ENCODE assay signal across 18 cellular contexts in the genomic region with DNA sequence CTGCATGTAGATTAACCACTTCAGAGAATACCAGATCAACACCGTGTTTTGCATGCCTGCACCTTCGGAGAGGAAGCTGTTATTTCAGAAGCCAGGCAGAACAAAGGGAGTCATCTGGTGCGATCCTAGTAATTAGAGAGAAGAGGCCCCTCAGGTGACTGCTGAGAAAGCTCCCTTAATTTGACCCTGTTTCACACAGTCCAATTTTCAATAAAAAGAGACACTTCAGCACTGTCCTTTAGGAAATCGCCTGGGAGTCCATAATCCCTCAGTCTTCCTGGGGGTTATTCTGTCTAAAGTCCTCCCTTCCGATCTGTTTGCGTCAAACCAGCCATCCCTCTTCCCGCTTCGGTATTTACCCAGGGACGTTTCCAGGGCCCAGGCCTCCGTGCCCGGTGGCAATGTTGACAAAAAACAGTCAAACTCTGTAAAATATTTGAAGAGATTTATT. TPM values are rescaled to one million over a fixed set of nuclear protein-coding genes. Genes with fewer than 3 reads are reported as not detected.
DNase-seq lines count a peak whose midpoint lies in the region; ATAC-seq and TF ChIP-seq lines count a peak whose summit lies in the region.
"Had no signal": no experiment of that assay in that cellular context is flagged by ENCODE, and none has a peak within 500 bp of the region (broad histone marks: within the 10 kb centered on the region; RNA-seq: fewer than 3 reads in every experiment).

No MANE protein-coding gene starts in this region.

- H3K27me3 Mint-ChIP-seq in activated naive CD4-positive, alpha-beta T cell treated with anti-CD3 and anti-CD28 coated beads for 36 hours (ENCODE audit: low read depth), result peaks cover 3% of the 10 kb centered on the region
- peaks cover 50% of the 10 kb centered on the region for H3K27me3 Mint-ChIP-seq in activated naive CD4-positive, alpha-beta T cell treated with anti-CD3 and anti-CD28 coated beads, Interleukin-2, amount 10 ng/mL, durations not matched to agents 7 days and 5 days
- H3K27me3 Mint-ChIP-seq in type B pancreatic cell, result peaks cover 25% of the 10 kb centered on the region
- H3K27me3 Mint-ChIP-seq: activated CD4-positive, alpha-beta T cell treated with anti-CD3 and anti-CD28 coated beads for 36 hours had no signal

- no peak overlapping the region for H3K27ac Mint-ChIP-seq in activated naive CD4-positive, alpha-beta T cell treated with anti-CD3 and anti-CD28 coated beads for 36 hours
- no peak overlapping the region for H3K27ac Mint-ChIP-seq in activated naive CD4-positive, alpha-beta T cell treated with anti-CD3 and anti-CD28 coated beads, Interleukin-2, amount 10 ng/mL, durations not matched to agents 7 days and 5 days
- H3K27ac Mint-ChIP-seq in type B pancreatic cell, result peak overlapping the region; percentile 61
- H3K27ac Mint-ChIP-seq: activated CD4-positive, alpha-beta T cell treated with anti-CD3 and anti-CD28 coated beads for 36 hours; CD8-positive, alpha-beta memory T cell; effector memory CD8-positive, alpha-beta T cell had no signal

- H3K9me3 Mint-ChIP-seq in activated naive CD4-positive, alpha-beta T cell treated with anti-CD3 and anti-CD28 coated beads for 36 hours, result no peaks in the 10 kb centered on the region
- H3K9me3 Mint-ChIP-seq in activated naive CD4-positive, alpha-beta T cell treated with anti-CD3 and anti-CD28 coated beads, Interleukin-2, amount 10 ng/mL, durations not matched to agents 7 days and 5 days, result no peaks in the 10 kb centered on the region
- H3K9me3 Mint-ChIP-seq in type B pancreatic cell, result no peaks in the 10 kb centered on the region
- H3K9me3 Mint-ChIP-seq: CD8-positive, alpha-beta memory T cell; effector memory CD8-positive, alpha-beta T cell had no signal

- peaks cover 20% of the 10 kb centered on the region for H3K4me1 Mint-ChIP-seq in activated naive CD4-positive, alpha-beta T cell treated with anti-CD3 and anti-CD28 coated beads for 36 hours (ENCODE audit: low read depth)
- H3K4me1 Mint-ChIP-seq in activated naive CD4-positive, alpha-beta T cell treated with anti-CD3 and anti-CD28 coated beads, Interleukin-2, amount 10 ng/mL, durations not matched to agents 7 days and 5 days, result peaks cover 12% of the 10 kb centered on the region
- H3K4me1 Mint-ChIP-seq in type B pancreatic cell (ENCODE audit: unreplicated experiment), result peaks cover 29% of the 10 kb centered on the region

- POLR2A ChIA-PET in GM10248 (lab: Yijun Ruan, JAX), result no interaction called here

- CTCF ChIA-PET in activated naive CD4-positive, alpha-beta T cell treated with anti-CD3 and anti-CD28 coated beads for 36 hours (lab: Charles Lee), result no interaction called here
- CTCF ChIA-PET in activated naive CD4-positive, alpha-beta T cell treated with anti-CD3 and anti-CD28 coated beads, Interleukin-2, amount 10 ng/mL, durations not matched to agents 7 days and 5 days (lab: Charles Lee), result no interaction called here
- CTCF ChIA-PET in GM10248 (lab: Yijun Ruan, JAX), result no interaction called here

- DNase-seq in activated naive CD4-positive, alpha-beta T cell treated with anti-CD3 and anti-CD28 coated beads for 36 hours, result peak; percentile 18
- DNase-seq in activated naive CD4-positive, alpha-beta T cell treated with anti-CD3 and anti-CD28 coated beads, Interleukin-2, amount 10 ng/mL, durations not matched to agents 7 days and 5 days, result no peak
- DNase-seq in NCI-H2227 (lab: John Stamatoyannopoulos, UW; ENCODE audit: unreplicated experiment) (peak; percentile 50), left colon (no peak), type B pancreatic cell (ENCODE audit: extremely low spot score, unreplicated experiment) (no peak), GM10248 (ENCODE audit: extremely low spot score) (no peak)
- no peak for DNase-seq in activated naive CD4-positive, alpha-beta T cell treated with anti-CD3 and anti-CD28 coated beads, Interleukin-2, amount 50 U/mL, for 16 hours
- DNase-seq: activated CD4-positive, alpha-beta T cell treated with anti-CD3 and anti-CD28 coated beads for 36 hours; activated CD8-positive, alpha-beta memory T cell treated with anti-CD3 and anti-CD28 coated beads, Interleukin-2, amount 50 U/mL, for 4 hours; activated gamma-delta T cell treated with Interleukin-2 at 50 U/mL for 16 hours; effector memory CD8-positive, alpha-beta T cell; heart right ventricle; NCI-H1048; PC-3; stimulated activated CD4-positive, alpha-beta T cell treated with anti-CD3 and anti-CD28 coated beads, Interleukin-2, amount 100 ng/mL, for 48 hours; T-helper 9 cell had no signal

- H3K4me3 Mint-ChIP-seq in activated naive CD4-positive, alpha-beta T cell treated with anti-CD3 and anti-CD28 coated beads for 36 hours, result no peak overlapping the region
- no peak overlapping the region for H3K4me3 Mint-ChIP-seq in activated naive CD4-positive, alpha-beta T cell treated with anti-CD3 and anti-CD28 coated beads, Interleukin-2, amount 10 ng/mL, durations not matched to agents 7 days and 5 days
- H3K4me3 Mint-ChIP-seq in type B pancreatic cell, result peak overlapping the region; percentile 35
- H3K4me3 Mint-ChIP-seq: activated CD4-positive, alpha-beta T cell treated with anti-CD3 and anti-CD28 coated beads for 36 hours; CD8-positive, alpha-beta memory T cell; effector memory CD8-positive, alpha-beta T cell had no signal

- intact Hi-C loops in activated naive CD4-positive, alpha-beta T cell treated with anti-CD3 and anti-CD28 coated beads for 36 hours (cut with micrococcal nuclease), result no loop called here
- intact Hi-C loops in left colon (cut with DNase I, micrococcal nuclease), result no loop called here

- ATAC-seq in left colon, result peak; percentile 52
- ATAC-seq in GM19455 (IDR thresholded peaks at IDR 0.05; ENCODE audit: unreplicated experiment), result no peak
- ATAC-seq: activated CD4-positive, alpha-beta T cell treated with anti-CD3 and anti-CD28 coated beads for 36 hours; effector memory CD8-positive, alpha-beta T cell; heart right ventricle; PC-3 had no signal

- no peak for TF ChIP-seq CTCF in type B pancreatic cell (conservative IDR thresholded peaks at IDR 0.05)
- no peak for TF ChIP-seq CTCF in GM10248 (IDR thresholded peaks at IDR 0.05; ENCODE audit: control extremely low read depth, extremely low read depth, low read depth, missing control alignments)

- H3K36me3 Mint-ChIP-seq in activated naive CD4-positive, alpha-beta T cell treated with anti-CD3 and anti-CD28 coated beads for 36 hours (ENCODE audit: low read depth), result no peaks in the 10 kb centered on the region
- no peaks in the 10 kb centered on the region for H3K36me3 Mint-ChIP-seq in activated naive CD4-positive, alpha-beta T cell treated with anti-CD3 and anti-CD28 coated beads, Interleukin-2, amount 10 ng/mL, durations not matched to agents 7 days and 5 days
- no peaks in the 10 kb centered on the region for H3K36me3 Mint-ChIP-seq in type B pancreatic cell
- H3K36me3 Mint-ChIP-seq: CD8-positive, alpha-beta memory T cell had no signal

RNA-seq across cellular contexts. Expression of a gene that starts 23.4 kb away (rescaled TPM):
- total RNA-seq in activated naive CD4-positive, alpha-beta T cell treated with anti-CD3 and anti-CD28 coated beads for 36 hours, result 10 to 100 TPM; 11.4 to 12.8 TPM
- total RNA-seq in left colon (10 to 100 TPM; 13.2 to 18.2 TPM), type B pancreatic cell (ENCODE audit: low replicate concordance) (14.7 and 36.7 TPM in 2 replicates)

Comparison
In these comparisons a context has a peak if more than half of its experiments do, and no peak if none do; other contexts are left out.
1. DNase-seq: peak in activated naive CD4-positive, alpha-beta T cell treated with anti-CD3 and anti-CD28 coated beads for 36 hours (single experiment) and NCI-H2227 (single experiment); none in activated naive CD4-positive, alpha-beta T cell treated with anti-CD3 and anti-CD28 coated beads, Interleukin-2, amount 10 ng/mL, durations not matched to agents 7 days and 5 days (single experiment), left colon (0 of 2), type B pancreatic cell (single experiment), activated naive CD4-positive, alpha-beta T cell treated with anti-CD3 and anti-CD28 coated beads, Interleukin-2, amount 50 U/mL, for 16 hours (single experiment) and GM10248 (single experiment).